17 cellular contexts compared by ENCODE assay signal in the genomic region with DNA sequence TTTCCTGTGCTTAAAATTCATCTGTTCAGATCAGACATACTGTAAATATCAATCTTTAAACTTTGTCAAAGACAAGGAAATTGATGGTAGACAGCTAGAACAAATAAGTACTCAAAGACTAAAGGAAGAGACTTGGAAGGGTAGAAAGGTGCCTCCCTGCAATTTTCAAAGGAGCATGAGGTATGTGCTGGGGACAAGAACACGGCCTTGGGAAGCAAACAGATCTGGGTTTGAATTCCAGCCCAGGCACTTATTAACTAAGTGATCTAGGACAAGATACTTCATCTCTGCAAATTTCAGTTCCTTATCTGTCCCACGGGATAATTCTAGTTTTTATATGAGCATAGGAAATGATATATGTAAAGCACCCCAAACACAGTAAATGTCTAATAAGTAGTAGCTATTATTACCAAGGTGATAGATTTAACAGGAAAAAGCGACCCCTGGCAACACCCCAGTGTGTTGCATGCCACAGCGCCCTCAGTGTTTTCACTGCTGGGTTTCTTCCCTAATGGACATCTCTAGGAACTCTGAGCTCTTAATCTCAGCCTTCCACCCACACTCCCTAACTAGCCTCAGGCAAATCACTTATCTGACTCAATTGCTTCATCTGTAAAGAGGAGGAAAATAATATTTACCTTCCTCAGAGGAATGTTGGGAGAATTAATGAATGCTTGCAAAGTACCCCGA. TPM values are rescaled to one million over a fixed set of nuclear protein-coding genes. Genes with fewer than 3 reads are reported as not detected.
A peak's percentile ranks its signal among the peaks of the same experiment; 100 is the strongest.
DNase-seq lines count a peak whose midpoint lies in the region; ATAC-seq, FAIRE-seq and TF ChIP-seq lines count a peak whose summit lies in the region.
"Had no signal": no experiment of that assay in that cellular context is flagged by ENCODE, and none has a peak within 500 bp of the region (broad histone marks: within the 10 kb centered on the region; RNA-seq: fewer than 3 reads in every experiment).

No MANE protein-coding gene starts in this region.

- H3K79me2 ChIP-seq in HepG2 (ENCODE audit: insufficient read depth, low read length) (no peaks in the 10 kb centered on the region), OCI-LY1 (ENCODE audit: insufficient read depth, low read length) (no peaks in the 10 kb centered on the region), endothelial cell of umbilical vein (ENCODE audit: control insufficient read depth, insufficient read depth, low read length) (no peaks in the 10 kb centered on the region)

- BruUV-seq in HepG2 (replicated peaks; lab: Mats Ljungman, UMichigan): no TSS peak
- no TSS peak for BruUV-seq in endothelial cell of umbilical vein (replicated peaks; lab: Mats Ljungman, UMichigan)

- H3K27me3 Mint-ChIP-seq in type B pancreatic cell: peaks cover 27% of the 10 kb centered on the region
- H3K27me3 Mint-ChIP-seq: activated T-helper 17 cell treated with anti-CD3 and anti-CD28 coated beads, Interleukin-2, amount 50 U/mL, for 72 hours had no signal

- TF ChIP-seq RAD21 in HepG2 (CRISPR knock-in tag; IDR thresholded peaks at IDR 0.05): peak; percentile 42; the same call in 1 of the 2 replicates

- peaks cover 52% of the 10 kb centered on the region for H3K4me1 ChIP-seq in HepG2 (ENCODE audit: insufficient read depth, low read length)
- no peaks in the 10 kb centered on the region for H3K4me1 ChIP-seq in right lobe of liver
- no peaks in the 10 kb centered on the region for H3K4me1 ChIP-seq in OCI-LY1 (ENCODE audit: insufficient read depth, low read length, severe bottlenecking)
- peaks cover 20% of the 10 kb centered on the region for H3K4me1 ChIP-seq in endothelial cell of umbilical vein (ENCODE audit: control insufficient read depth, extremely low read depth, insufficient read depth, low read length)
- no peaks in the 10 kb centered on the region for H3K4me1 ChIP-seq in vagina
- H3K4me1 ChIP-seq: HAP-1, Peyer's patch had no signal

- peak overlapping the region; percentile 55 for H3K27ac ChIP-seq in HepG2 (ENCODE audit: extremely low read length, insufficient read depth, low read length)
- no peak overlapping the region for H3K27ac ChIP-seq in right lobe of liver
- no peak overlapping the region for H3K27ac ChIP-seq in OCI-LY1 (ENCODE audit: low read depth, low read length, poor library complexity, severe bottlenecking)
- H3K27ac ChIP-seq in endothelial cell of umbilical vein (ENCODE audit: insufficient read depth, low read depth, low read length): peak overlapping the region; percentile 69
- no peak overlapping the region for H3K27ac ChIP-seq in vagina
- H3K27ac ChIP-seq: Peyer's patch, tibial artery had no signal

- peak; percentile 60 for FAIRE-seq in HepG2 (lab: Jason Lieb, UNC)
- FAIRE-seq in endothelial cell of umbilical vein (lab: Jason Lieb, UNC): no peak
- FAIRE-seq: kidney had no signal

- peak; percentile 85 for ATAC-seq in HepG2
- no peak for ATAC-seq in right lobe of liver
- ATAC-seq in GM21447 (IDR thresholded peaks at IDR 0.05; ENCODE audit: unreplicated experiment): no peak
- ATAC-seq: activated CD8-positive, alpha-beta T cell treated with anti-CD3 and anti-CD28 coated beads for 36 hours; activated T-helper 17 cell treated with anti-CD3 and anti-CD28 coated beads, Interleukin-2, amount 50 U/mL, for 72 hours had no signal

- peak in 1 of 2 experiments; percentile 51; a peak in 1 of 4 replicates for TF ChIP-seq EP300 in HepG2 (IDR thresholded peaks at IDR 0.05; ENCODE audit: low read depth in 2 of 2, low read length in 2 of 2)
- no peak for TF ChIP-seq EP300 in HepG2 (CRISPR knock-in tag; IDR thresholded peaks at IDR 0.05; ENCODE audit: borderline replicate concordance)

- no peak overlapping the region for H3K4me3 Mint-ChIP-seq in type B pancreatic cell
- H3K4me3 Mint-ChIP-seq: activated CD8-positive, alpha-beta T cell treated with anti-CD3 and anti-CD28 coated beads for 36 hours; activated T-helper 17 cell treated with anti-CD3 and anti-CD28 coated beads, Interleukin-2, amount 50 U/mL, for 72 hours had no signal

- no peaks in the 10 kb centered on the region for H3K27me3 ChIP-seq in HepG2 (ENCODE audit: control insufficient read depth in 1 of 2, insufficient read depth in 2 of 2, low read length in 2 of 2)
- H3K27me3 ChIP-seq in right lobe of liver: no peaks in the 10 kb centered on the region
- H3K27me3 ChIP-seq in OCI-LY1 (ENCODE audit: insufficient read depth, low read length): no peaks in the 10 kb centered on the region
- H3K27me3 ChIP-seq in endothelial cell of umbilical vein (ENCODE audit: control insufficient read depth in 2 of 2, insufficient read depth in 2 of 2, low read length in 2 of 2): no peaks in the 10 kb centered on the region
- H3K27me3 ChIP-seq in vagina: no peaks in the 10 kb centered on the region
- H3K27me3 ChIP-seq: Peyer's patch, tibial artery had no signal

- CTCF ChIA-PET in HepG2 (lab: Yijun Ruan, JAX; ENCODE audit: low intra/inter-chr PET ratio, low total read pairs): no interaction called here
- CTCF ChIA-PET in endothelial cell of umbilical vein (lab: Charles Lee): interaction anchor here (0.7 to 2.3 kb wide), 9 partner anchors 7 to 461 kb away, joined by 3 to 6 read pairs (median 4); no protein-coding TSS in a partner anchor

- H3K9me1 ChIP-seq in endothelial cell of umbilical vein (replicated peaks; ENCODE audit: control insufficient read depth, extremely low read depth, insufficient read depth, low read length): no peaks in the 10 kb centered on the region

- no peaks in the 10 kb centered on the region for H3F3A ChIP-seq in OCI-LY1 (ENCODE audit: insufficient read depth, low read length)

- H3K27ac Mint-ChIP-seq in type B pancreatic cell: peak overlapping the region; percentile 44
- H3K27ac Mint-ChIP-seq: activated CD8-positive, alpha-beta T cell treated with anti-CD3 and anti-CD28 coated beads for 36 hours; activated T-helper 17 cell treated with anti-CD3 and anti-CD28 coated beads, Interleukin-2, amount 50 U/mL, for 72 hours had no signal

- H3K36me3 ChIP-seq in HepG2 (replicated peaks in 1 of 2; ENCODE audit: control insufficient read depth in 1 of 2, insufficient read depth in 2 of 2, low read length in 2 of 2): no peaks in the 10 kb centered on the region
- H3K36me3 ChIP-seq in right lobe of liver: no peaks in the 10 kb centered on the region
- H3K36me3 ChIP-seq in OCI-LY1 (ENCODE audit: insufficient read depth, low read length): no peaks in the 10 kb centered on the region
- H3K36me3 ChIP-seq in endothelial cell of umbilical vein (ENCODE audit: control insufficient read depth in 2 of 2, extremely low read depth in 1 of 2, insufficient read depth in 2 of 2, low read length in 2 of 2): no peaks in the 10 kb centered on the region
- no peaks in the 10 kb centered on the region for H3K36me3 ChIP-seq in vagina
- H3K36me3 ChIP-seq: HAP-1, Peyer's patch, tibial artery had no signal

- peaks cover 27% of the 10 kb centered on the region for H3K4me1 Mint-ChIP-seq in type B pancreatic cell (ENCODE audit: unreplicated experiment)
- H3K4me1 Mint-ChIP-seq: activated T-helper 17 cell treated with anti-CD3 and anti-CD28 coated beads, Interleukin-2, amount 50 U/mL, for 72 hours had no signal

- dilution Hi-C loops in endothelial cell of umbilical vein (cut with MboI; ENCODE audit: extremely low pct_ligation_motif_present, low sequenced_read_pairs): no loop called here

- WGBS in HepG2 (ENCODE audit: low lambda C conversion rate): 32% methylated on average over 5 of the region's 5 CpGs
- WGBS in right lobe of liver (ENCODE audit: insufficient coverage, low coverage, low lambda C conversion rate, missing lambda C conversion rate): 55% methylated on average over 5 of the region's 5 CpGs

- H3K9me3 Mint-ChIP-seq in type B pancreatic cell: no peaks in the 10 kb centered on the region
- H3K9me3 Mint-ChIP-seq: activated T-helper 17 cell treated with anti-CD3 and anti-CD28 coated beads, Interleukin-2, amount 50 U/mL, for 72 hours had no signal

- in situ Hi-C loops in HepG2 (cut with HindIII; ENCODE audit: extremely low pct_ligation_motif_present, low pct_unique_long_range_greater_than_20kb): no loop called here

- H3K4me3 ChIP-seq in HepG2 (replicated peaks in 1 of 3; ENCODE audit: insufficient read depth in 1 of 3, low read depth in 2 of 3, low read length in 3 of 3): peak overlapping the region in 1 of 3 experiments; percentile 5; a peak in 1 of 6 replicates
- H3K4me3 ChIP-seq in right lobe of liver: no peak overlapping the region
- H3K4me3 ChIP-seq in OCI-LY1 (ENCODE audit: low read depth, low read length, poor library complexity, severe bottlenecking): no peak overlapping the region
- no peak overlapping the region for H3K4me3 ChIP-seq in endothelial cell of umbilical vein (replicated peaks in 1 of 3; ENCODE audit: insufficient read depth in 1 of 3, low read depth in 1 of 3, low read length in 3 of 3)
- no peak overlapping the region for H3K4me3 ChIP-seq in vagina
- H3K4me3 ChIP-seq: HAP-1, Peyer's patch, tibial artery had no signal

- intact Hi-C loops in HepG2 (cut with micrococcal nuclease; ENCODE audit: unreplicated experiment): loop anchor here (1.0 kb wide), 1 partner anchor 462 kb away; no protein-coding TSS in a partner anchor
- intact Hi-C loops in right lobe of liver (cut with DNase I): no loop called here
- intact Hi-C loops in endothelial cell of umbilical vein (cut with micrococcal nuclease): loop anchor here (2.0 kb wide), 1 partner anchor 107 kb away; no protein-coding TSS in a partner anchor
- intact Hi-C loops in vagina (cut with DNase I): no loop called here

- TF ChIP-seq CTCF in HepG2 (CRISPR knock-in tag; IDR thresholded peaks at IDR 0.05) (peak; percentile 48), right lobe of liver (IDR thresholded peaks at IDR 0.05) (no peak), OCI-LY1 (IDR thresholded peaks at IDR 0.05; ENCODE audit: low read length) (peak; percentile 38; the same call in 1 of the 2 replicates), endothelial cell of umbilical vein (IDR thresholded peaks at IDR 0.05; ENCODE audit: extremely low read depth in 1 of 2, insufficient read depth in 1 of 2, low read depth in 1 of 2, low read length in 2 of 2) (peak in 1 of 2 donors; percentile 10), type B pancreatic cell (conservative IDR thresholded peaks at IDR 0.05) (peak; percentile 25), vagina (IDR thresholded peaks at IDR 0.05) (no peak)

- no peak overlapping the region for H3K9ac ChIP-seq in HepG2 (ENCODE audit: insufficient read depth, low read depth, low read length)
- no peak overlapping the region for H3K9ac ChIP-seq in OCI-LY1 (ENCODE audit: low read length)
- H3K9ac ChIP-seq in endothelial cell of umbilical vein (replicated peaks; ENCODE audit: extremely low read depth, insufficient read depth, low read length): no peak overlapping the region

- no peaks in the 10 kb centered on the region for H3K36me3 Mint-ChIP-seq in type B pancreatic cell

- peak overlapping the region; percentile 50 for H3K4me2 ChIP-seq in HepG2 (ENCODE audit: low read depth, low read length)
- no peak overlapping the region for H3K4me2 ChIP-seq in OCI-LY1 (ENCODE audit: low read length)
- peak overlapping the region; percentile 73 for H3K4me2 ChIP-seq in endothelial cell of umbilical vein (ENCODE audit: insufficient read depth, low read length)

- no peaks in the 10 kb centered on the region for H4K20me1 ChIP-seq in HepG2 (ENCODE audit: insufficient read depth, low read length)
- H4K20me1 ChIP-seq in OCI-LY1 (ENCODE audit: insufficient read depth, low read length): no peaks in the 10 kb centered on the region
- H4K20me1 ChIP-seq in endothelial cell of umbilical vein (replicated peaks; ENCODE audit: control insufficient read depth, extremely low read depth, insufficient read depth, low read length): no peaks in the 10 kb centered on the region

- POLR2A ChIA-PET in HepG2 (lab: Yijun Ruan, JAX) (interaction anchor here (0.7 to 0.9 kb wide), 3 partner anchors 46 to 132 kb away, joined by 3 read pairs; no protein-coding TSS in a partner anchor), endothelial cell of umbilical vein (lab: Charles Lee) (interaction anchor here (1.5 kb wide), 1 partner anchor 48 kb away, joined by 6 read pairs; no protein-coding TSS in a partner anchor)

- TF ChIP-seq POLR2A in HepG2 (IDR thresholded peaks at IDR 0.05; ENCODE audit: insufficient read depth in 1 of 2, low read depth in 2 of 2, low read length in 2 of 2) (no peak), right lobe of liver (IDR thresholded peaks at IDR 0.05) (no peak), endothelial cell of umbilical vein (IDR thresholded peaks at IDR 0.05; ENCODE audit: low read depth, low read length) (no peak), vagina (IDR thresholded peaks at IDR 0.05) (no peak)

- no peak overlapping the region for H2AFZ ChIP-seq in HepG2 (ENCODE audit: low read length)
- H2AFZ ChIP-seq in OCI-LY1 (ENCODE audit: low read length): no peak overlapping the region
- no peak overlapping the region for H2AFZ ChIP-seq in endothelial cell of umbilical vein (ENCODE audit: low read depth, low read length)

- DNase-seq in HepG2 (ENCODE audit: low spot score): peak; percentile 72
- DNase-seq in right lobe of liver: no peak
- peak; percentile 34 for DNase-seq in endothelial cell of umbilical vein (ENCODE audit: low read depth, low spot score)
- DNase-seq in type B pancreatic cell (ENCODE audit: extremely low spot score, unreplicated experiment): no peak
- no peak for DNase-seq in SW480 (ENCODE audit: low spot score)
- no peak for DNase-seq in vagina (ENCODE audit: extremely low spot score in 2 of 2)
- DNase-seq: activated CD8-positive, alpha-beta T cell treated with anti-CD3 and anti-CD28 coated beads for 36 hours; kidney; NCI-H1092; NCI-H345; Peyer's patch; tibial artery had no signal

- H3K9me2 ChIP-seq in OCI-LY1 (ENCODE audit: low read depth, low read length): no peaks in the 10 kb centered on the region

- H3K9me3 ChIP-seq in HepG2 (ENCODE audit: low read length) (no peaks in the 10 kb centered on the region), right lobe of liver (no peaks in the 10 kb centered on the region), OCI-LY1 (ENCODE audit: low read length) (no peaks in the 10 kb centered on the region), endothelial cell of umbilical vein (replicated peaks; ENCODE audit: control insufficient read depth, insufficient read depth, low read length) (no peaks in the 10 kb centered on the region), vagina (no peaks in the 10 kb centered on the region)
- H3K9me3 ChIP-seq: HAP-1, Peyer's patch, tibial artery had no signal

RNA-seq across cellular contexts. Expression of gene BMP4, which starts 44.7 kb away (rescaled TPM):
- total RNA-seq in HepG2 (2016; rRNA removed; fragmentation: Illumina TruSeq; extraction: Trizol) (42.0 and 56.4 TPM in 2 replicates), right lobe of liver (1 to 10 TPM; 1.8 to 3.1 (median 2.4) TPM), endothelial cell of umbilical vein (201 and 238 TPM in 2 replicates), type B pancreatic cell (ENCODE audit: low replicate concordance) (12.4 and 36.4 TPM in 2 replicates), vagina (31.4 TPM)
- 35.6 and 35.9 TPM in 2 replicates for total RNA-seq in HepG2 (2016; cell fraction: cytosol; rRNA removed; fragmentation: Illumina TruSeq; extraction: Trizol; ENCODE audit: low read depth)
- 41.4 and 55.4 TPM in 2 replicates for total RNA-seq in HepG2 (2016; cell fraction: insoluble cytoplasmic fraction; rRNA removed; fragmentation: Illumina TruSeq; extraction: Trizol)
- total RNA-seq in HepG2 (2016; cell fraction: membrane; rRNA removed; fragmentation: Illumina TruSeq; extraction: Trizol): 49.1 and 51.5 TPM in 2 replicates
- total RNA-seq in HepG2 (2016; cell fraction: nucleus; rRNA removed; fragmentation: Illumina TruSeq; extraction: Trizol): 49.7 and 53.7 TPM in 2 replicates
- polyA plus RNA-seq in HepG2 (2011; rRNA removed) (160 and 169 TPM in 2 replicates), endothelial cell of umbilical vein (298 and 311 TPM in 2 replicates)
- polyA plus RNA-seq in HepG2 (2011; cell fraction: cytosol; rRNA removed): 138 and 170 TPM in 2 replicates
- polyA plus RNA-seq in HepG2 (2011; cell fraction: nucleus; rRNA removed): 131 and 155 TPM in 2 replicates
- 107 and 149 TPM in 2 replicates for polyA plus RNA-seq in HepG2 (2012)
- polyA plus RNA-seq in HepG2 (2016; cell fraction: cytosol; fragmentation: Illumina TruSeq; extraction: Trizol; ENCODE audit: low read depth): 19.3 and 21.3 TPM in 2 replicates
- polyA plus RNA-seq in HepG2 (2016; cell fraction: insoluble cytoplasmic fraction; fragmentation: Illumina TruSeq; extraction: Trizol; ENCODE audit: low read depth): 65.3 and 66.1 TPM in 2 replicates
- 36.6 and 42.0 TPM in 2 replicates for polyA plus RNA-seq in HepG2 (2016; cell fraction: membrane; fragmentation: Illumina TruSeq; extraction: Trizol; ENCODE audit: low read depth)
- polyA plus RNA-seq in HepG2 (2016; cell fraction: nucleus; fragmentation: Illumina TruSeq; extraction: Trizol; ENCODE audit: insufficient read depth, low read depth): 127 and 132 TPM in 2 replicates
- polyA minus RNA-seq in HepG2 (2011; rRNA and poly(A)+ RNA removed; ENCODE audit: low replicate concordance): 184 TPM in 1 of 2 replicates, not detected in the other
- polyA minus RNA-seq in HepG2 (2011; cell fraction: cytosol; rRNA and poly(A)+ RNA removed): 61.4 and 78.3 TPM in 2 replicates
- polyA minus RNA-seq in HepG2 (2011; cell fraction: nucleus; rRNA and poly(A)+ RNA removed): 94.6 and 96.1 TPM in 2 replicates
- 258 and 307 TPM in 2 replicates for polyA plus RNA-seq in endothelial cell of umbilical vein (2011; cell fraction: cytosol; rRNA removed)
- polyA plus RNA-seq in endothelial cell of umbilical vein (2011; cell fraction: nucleus; rRNA removed): 187 and 237 TPM in 2 replicates
- 178 and 199 TPM in 2 replicates for polyA plus RNA-seq in endothelial cell of umbilical vein (2012)
- 300 and 367 TPM in 2 replicates for polyA minus RNA-seq in endothelial cell of umbilical vein
- not detected for polyA minus RNA-seq in endothelial cell of umbilical vein (2011; cell fraction: cytosol; rRNA and poly(A)+ RNA removed)
- polyA minus RNA-seq in endothelial cell of umbilical vein (2011; cell fraction: nucleus; rRNA and poly(A)+ RNA removed): 100 and 117 TPM in 2 replicates
- total RNA-seq: activated CD8-positive, alpha-beta T cell treated with anti-CD3 and anti-CD28 coated beads for 36 hours; mononuclear cell had no signal

Comparison
In these comparisons a context has a peak if more than half of its experiments do, and no peak if none do; other contexts are left out.
1. DNase-seq: peak in HepG2 (single experiment) and endothelial cell of umbilical vein (single experiment); none in right lobe of liver (0 of 3), type B pancreatic cell (single experiment), SW480 (single experiment) and vagina (0 of 2).
2. H3K27ac ChIP-seq: peak in HepG2 (single experiment) and endothelial cell of umbilical vein (single experiment); none in right lobe of liver (0 of 3), OCI-LY1 (single experiment) and vagina (single experiment).
3. CTCF ChIP-seq: peak in HepG2 (single experiment), OCI-LY1 (single experiment) and type B pancreatic cell (single experiment); none in right lobe of liver (0 of 4) and vagina (0 of 3).
4. intact Hi-C loops: an anchor here in HepG2 (1.0 kb wide) and endothelial cell of umbilical vein (2.0 kb wide); none called in right lobe of liver and vagina.